14 cellular contexts compared by ENCODE assay signal in the genomic region with DNA sequence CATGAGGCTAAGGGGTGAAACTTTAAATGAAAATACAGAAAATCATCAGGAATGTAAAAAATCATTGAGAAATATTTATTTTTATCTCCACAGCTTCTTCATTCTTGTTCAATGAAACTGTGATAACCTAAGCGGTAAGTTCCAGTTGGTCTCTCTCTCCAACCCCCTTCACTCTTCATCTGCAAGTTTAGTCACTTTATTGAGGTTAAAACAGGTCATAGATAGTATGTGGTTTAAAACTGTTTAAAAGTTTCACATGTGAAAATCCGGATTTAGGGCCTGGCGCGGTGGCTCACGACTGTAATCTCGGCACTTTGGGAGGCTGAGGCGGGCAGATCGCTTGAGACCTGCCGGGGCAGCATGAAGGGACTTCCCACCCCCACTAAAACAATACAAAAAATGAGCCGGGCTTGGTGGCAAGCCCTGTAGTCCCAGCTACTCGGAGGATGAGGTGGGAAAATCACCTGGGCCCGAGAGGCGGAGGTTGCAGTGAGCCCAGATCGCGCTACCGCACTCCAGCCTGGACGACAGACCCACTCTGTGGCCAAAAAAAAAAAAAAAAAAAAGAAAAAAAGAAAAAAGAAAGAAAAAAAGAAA. TPM values are rescaled to one million over a fixed set of nuclear protein-coding genes. Genes with fewer than 3 reads are reported as not detected.
DNase-seq lines count a peak whose midpoint lies in the region; ATAC-seq, FAIRE-seq and TF ChIP-seq lines count a peak whose summit lies in the region.
"Had no signal": no experiment of that assay in that cellular context is flagged by ENCODE, and none has a peak within 500 bp of the region (broad histone marks: within the 10 kb centered on the region; RNA-seq: fewer than 3 reads in every experiment).

No MANE protein-coding gene starts in this region.

- 80% methylated on average over 17 of the region's 17 CpGs for WGBS in A549 (ENCODE audit: missing lambda C conversion rate)

- H3K79me2 ChIP-seq in GM23338 (replicated peaks; ENCODE audit: insufficient read depth) = peaks cover 19% of the 10 kb centered on the region

- DNase-seq in A549 (ENCODE audit: low read depth in 1 of 2, low spot score in 1 of 2) (no peak), GM23338 (ENCODE audit: low spot score) (peak; percentile 34), DMS53 treated with DMSO at 0.1 percent for 48 hours (lab: John Stamatoyannopoulos, UW; ENCODE audit: unreplicated experiment) (no peak), urothelium cell line (ENCODE audit: low spot score) (no peak), RPMI8226 (no peak), glomerular visceral epithelial cell (ENCODE audit: extremely low spot score) (no peak)
- DNase-seq in naive thymus-derived CD8-positive, alpha-beta T cell = no peak
- DNase-seq: activated naive CD8-positive, alpha-beta T cell treated with anti-CD3 and anti-CD28 coated beads, Interleukin-2, amount 50 U/mL, for 24 hours; GOT3; NCI-H2081 treated with DMSO at 0.1 percent for 48 hours had no signal

- no peak for TF ChIP-seq EP300 in A549 (IDR thresholded peaks at IDR 0.05)

- TF ChIP-seq POLR2A in A549 (IDR thresholded peaks at IDR 0.05; ENCODE audit: low read length) = no peak

- CTCF ChIA-PET in A549 (lab: Yijun Ruan, JAX) = interaction anchor here (0.9 to 5.6 kb wide), 3 partner anchors 127 to 268 kb away, joined by 4 to 48 read pairs (median 9); no protein-coding TSS in a partner anchor

- H3K4me2 ChIP-seq in A549 (peak overlapping the region; percentile 81; the same call in 1 of the 3 replicates), GM23338 (peak overlapping the region; percentile 68)

- no peak for FAIRE-seq in A549 (lab: Jason Lieb, UNC)
- no peak for FAIRE-seq in urothelium cell line (lab: Jason Lieb, UNC)

- peaks cover 8% of the 10 kb centered on the region for H4K20me1 ChIP-seq in GM23338 (replicated peaks; ENCODE audit: insufficient read depth)

- H3K27me3 Mint-ChIP-seq in GM23338 (ENCODE audit: insufficient read depth, low read depth, poor library complexity) (peaks cover 19% of the 10 kb centered on the region), brain (peaks cover 6% of the 10 kb centered on the region)
- H3K27me3 Mint-ChIP-seq in naive thymus-derived CD8-positive, alpha-beta T cell = peaks cover 0 to 2% (median 0%) of the 10 kb centered on the region in 5 donors

- no peaks in the 10 kb centered on the region for H3K36me3 ChIP-seq in GM23338 (ENCODE audit: insufficient read depth)
- H3K36me3 ChIP-seq: tibial nerve had no signal

- H2AFZ ChIP-seq in GM23338 = peak overlapping the region; percentile 72

- TF ChIP-seq CTCF in A549 (IDR thresholded peaks at IDR 0.05) (no peak), GM23338 (conservative IDR thresholded peaks at IDR 0.05; ENCODE audit: low read depth in 2 of 2) (no peak), brain (conservative IDR thresholded peaks at IDR 0.05) (no peak)

- H3K27ac ChIP-seq in A549 (no peak overlapping the region), GM23338 (ENCODE audit: low read depth) (peak overlapping the region; percentile 81)
- H3K27ac ChIP-seq: SK-N-MC had no signal

- H3K36me3 Mint-ChIP-seq in GM23338 (ENCODE audit: low read depth) (peaks cover 19% of the 10 kb centered on the region), brain (no peaks in the 10 kb centered on the region)
- H3K36me3 Mint-ChIP-seq in naive thymus-derived CD8-positive, alpha-beta T cell = no peaks in the 10 kb centered on the region

- POLR2A ChIA-PET in A549 (lab: Yijun Ruan, JAX) = interaction anchor here (0.6 kb wide), 1 partner anchor 248 kb away, joined by 3 read pairs; no protein-coding TSS in a partner anchor
- POLR2A ChIA-PET in naive thymus-derived CD8-positive, alpha-beta T cell (lab: Charles Lee) = interaction anchor here (0.7 to 4.2 kb wide), 2 partner anchors 13 to 191 kb away, joined by 5 to 31 read pairs; a partner anchor contains a TSS

- TF ChIP-seq RAD21 in A549 (conservative IDR thresholded peaks at IDR 0.05 in 1 of 2, IDR thresholded peaks at IDR 0.05 in 1 of 2) = no peak

- H3K9me3 Mint-ChIP-seq in GM23338 = peaks cover 6% of the 10 kb centered on the region; the same call in 1 of the 3 replicates
- H3K9me3 Mint-ChIP-seq in brain = no peaks in the 10 kb centered on the region
- no peaks in the 10 kb centered on the region for H3K9me3 Mint-ChIP-seq in naive thymus-derived CD8-positive, alpha-beta T cell
- H3K9me3 Mint-ChIP-seq: activated naive CD8-positive, alpha-beta T cell treated with anti-CD3 and anti-CD28 coated beads, Interleukin-2, amount 50 U/mL, for 24 hours had no signal

- peaks cover 18% of the 10 kb centered on the region for H3K4me1 Mint-ChIP-seq in GM23338
- H3K4me1 Mint-ChIP-seq in brain = peaks cover 40% of the 10 kb centered on the region
- H3K4me1 Mint-ChIP-seq in naive thymus-derived CD8-positive, alpha-beta T cell = peaks cover 7 to 24% (median 19%) of the 10 kb centered on the region in 4 donors

- no peaks in the 10 kb centered on the region for H3K9me3 ChIP-seq in A549
- H3K9me3 ChIP-seq: tibial nerve had no signal

- no peaks in the 10 kb centered on the region for H3K27me3 ChIP-seq in GM23338 (ENCODE audit: insufficient read depth)
- H3K27me3 ChIP-seq: hepatocyte, tibial nerve had no signal

- ATAC-seq in A549 (no peak), GM23338 (peak; percentile 6)
- ATAC-seq in naive thymus-derived CD8-positive, alpha-beta T cell = no peak
- ATAC-seq: activated naive CD8-positive, alpha-beta T cell treated with anti-CD3 and anti-CD28 coated beads, Interleukin-2, amount 50 U/mL, for 24 hours had no signal

- H3K4me3 Mint-ChIP-seq in GM23338 (peak overlapping the region; percentile 73), brain (peak overlapping the region in 4 of 5 experiments; percentile 35 to 91 (median 63))
- peak overlapping the region in 5 of 10 donors; percentile 22 to 82 (median 62) for H3K4me3 Mint-ChIP-seq in naive thymus-derived CD8-positive, alpha-beta T cell

- H3F3A ChIP-seq in GM23338 (replicated peaks; ENCODE audit: low read depth) = no peaks in the 10 kb centered on the region

- peak overlapping the region; percentile 94 for H3K27ac Mint-ChIP-seq in GM23338
- no peak overlapping the region for H3K27ac Mint-ChIP-seq in brain
- H3K27ac Mint-ChIP-seq in naive thymus-derived CD8-positive, alpha-beta T cell = peak overlapping the region in 7 of 10 donors; percentile 19 to 98 (median 71)

- H3K4me3 ChIP-seq in A549 (no peak overlapping the region), GM23338 (no peak overlapping the region; the same call in 1 of the 2 replicates)
- H3K4me3 ChIP-seq: hepatocyte had no signal

- H3K4me1 ChIP-seq in A549 (peaks cover 15% of the 10 kb centered on the region), GM23338 (ENCODE audit: insufficient read depth) (peaks cover 17% of the 10 kb centered on the region)

- H3K9me2 ChIP-seq in GM23338 (ENCODE audit: insufficient read depth) = no peaks in the 10 kb centered on the region

TF ChIP-seq in A549, 52 proteins besides CTCF, POLR2A, EP300 and RAD21:
- TF ChIP-seq, protein P1, sequence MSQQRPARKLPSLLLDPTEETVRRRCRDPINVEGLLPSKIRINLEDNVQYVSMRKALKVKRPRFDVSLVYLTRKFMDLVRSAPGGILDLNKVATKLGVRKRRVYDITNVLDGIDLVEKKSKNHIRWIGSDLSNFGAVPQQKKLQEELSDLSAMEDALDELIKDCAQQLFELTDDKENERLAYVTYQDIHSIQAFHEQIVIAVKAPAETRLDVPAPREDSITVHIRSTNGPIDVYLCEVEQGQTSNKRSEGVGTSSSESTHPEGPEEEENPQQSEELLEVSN (IDR thresholded peaks at IDR 0.05; ENCODE audit: borderline replicate concordance, low read depth) = no peak
- no peak for TF ChIP-seq BHLHE40 (IDR thresholded peaks at IDR 0.05; ENCODE audit: low read depth, low read length)

TF ChIP-seq in GM23338, 12 proteins besides CTCF, POLR2A, EP300 and RAD21 (continues in another document):
- TF ChIP-seq NANOG (IDR thresholded peaks at IDR 0.05; ENCODE audit: borderline replicate concordance) (no peak), POLR2AphosphoS5 (IDR thresholded peaks at IDR 0.05; ENCODE audit: low read depth) (no peak)
- TF ChIP-seq, protein P2, sequence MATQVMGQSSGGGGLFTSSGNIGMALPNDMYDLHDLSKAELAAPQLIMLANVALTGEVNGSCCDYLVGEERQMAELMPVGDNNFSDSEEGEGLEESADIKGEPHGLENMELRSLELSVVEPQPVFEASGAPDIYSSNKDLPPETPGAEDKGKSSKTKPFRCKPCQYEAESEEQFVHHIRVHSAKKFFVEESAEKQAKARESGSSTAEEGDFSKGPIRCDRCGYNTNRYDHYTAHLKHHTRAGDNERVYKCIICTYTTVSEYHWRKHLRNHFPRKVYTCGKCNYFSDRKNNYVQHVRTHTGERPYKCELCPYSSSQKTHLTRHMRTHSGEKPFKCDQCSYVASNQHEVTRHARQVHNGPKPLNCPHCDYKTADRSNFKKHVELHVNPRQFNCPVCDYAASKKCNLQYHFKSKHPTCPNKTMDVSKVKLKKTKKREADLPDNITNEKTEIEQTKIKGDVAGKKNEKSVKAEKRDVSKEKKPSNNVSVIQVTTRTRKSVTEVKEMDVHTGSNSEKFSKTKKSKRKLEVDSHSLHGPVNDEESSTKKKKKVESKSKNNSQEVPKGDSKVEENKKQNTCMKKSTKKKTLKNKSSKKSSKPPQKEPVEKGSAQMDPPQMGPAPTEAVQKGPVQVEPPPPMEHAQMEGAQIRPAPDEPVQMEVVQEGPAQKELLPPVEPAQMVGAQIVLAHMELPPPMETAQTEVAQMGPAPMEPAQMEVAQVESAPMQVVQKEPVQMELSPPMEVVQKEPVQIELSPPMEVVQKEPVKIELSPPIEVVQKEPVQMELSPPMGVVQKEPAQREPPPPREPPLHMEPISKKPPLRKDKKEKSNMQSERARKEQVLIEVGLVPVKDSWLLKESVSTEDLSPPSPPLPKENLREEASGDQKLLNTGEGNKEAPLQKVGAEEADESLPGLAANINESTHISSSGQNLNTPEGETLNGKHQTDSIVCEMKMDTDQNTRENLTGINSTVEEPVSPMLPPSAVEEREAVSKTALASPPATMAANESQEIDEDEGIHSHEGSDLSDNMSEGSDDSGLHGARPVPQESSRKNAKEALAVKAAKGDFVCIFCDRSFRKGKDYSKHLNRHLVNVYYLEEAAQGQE (IDR thresholded peaks at IDR 0.05; ENCODE audit: unreplicated experiment) = no peak

RNA-seq across cellular contexts. Expression of a gene that starts 1.6 kb away (rescaled TPM):
- polyA plus RNA-seq in A549 (2011; rRNA removed) = 12.1 and 12.8 TPM in 2 replicates
- polyA plus RNA-seq in A549 (2012; cell fraction: cytosol; rRNA removed) = 5.4 and 7.2 TPM in 2 replicates
- 9.7 and 11.2 TPM in 2 replicates for polyA plus RNA-seq in A549 (2012; cell fraction: nucleus; rRNA removed)
- 5.9 to 6.5 TPM (median 6.0 TPM) in 3 replicates for polyA plus RNA-seq in A549 (2017; fragmentation: RNase III; extraction: RNeasy Plus Mini Kit Qiagen cat#74134 plus additional on column Dnase treatment)
- polyA minus RNA-seq in A549 (2011; rRNA and poly(A)+ RNA removed) = 19.7 and 30.0 TPM in 2 replicates
- total RNA-seq in GM23338 (2014; rRNA removed; shearing (Covaris generic)) = 72.5 and 73.6 TPM in 2 replicates
- 15.7 and 16.3 TPM in 2 replicates for polyA plus RNA-seq in GM23338 (2016; fragmentation: Nextera tagmentation; extraction: Ambion mirVana)
- 40.1 TPM for polyA plus RNA-seq in brain (ENCODE audit: insufficient read depth, low read depth, low replicate concordance)
- 1 to 10 TPM; 8.0 to 9.4 TPM for total RNA-seq in naive thymus-derived CD8-positive, alpha-beta T cell
- polyA plus RNA-seq in naive thymus-derived CD8-positive, alpha-beta T cell = under 1 TPM; 0.17 to 0.44 (median 0.41) TPM

Comparison
In these comparisons a context has a peak if more than half of its experiments do, and no peak if none do; other contexts are left out.
1. H3K27ac Mint-ChIP-seq: peak in GM23338 (single experiment) and naive thymus-derived CD8-positive, alpha-beta T cell (7 of 10); none in brain (0 of 5).
2. RNA of a gene that starts 1.6 kb away (polyA plus RNA-seq): 40.1 TPM in brain (single experiment), 15.7 to 16.3 TPM in GM23338 and 5.4 to 12.8 TPM in A549; 0.17 to 0.44 TPM in naive thymus-derived CD8-positive, alpha-beta T cell; every median in the first group is over 4 times any median in the second.